ENCODE assay signal across 19 cellular contexts in genomic region chr11:121334973-121335711, GRCh38. TPM values are rescaled to one million over a fixed set of nuclear protein-coding genes. Genes with fewer than 3 reads are reported as not detected.
DNase-seq lines count a peak whose midpoint lies in the region; ATAC-seq, FAIRE-seq and TF ChIP-seq lines count a peak whose summit lies in the region.
"Had no signal": no experiment of that assay in that cellular context is flagged by ENCODE, and none has a peak within 500 bp of the region (broad histone marks: within the 10 kb centered on the region; RNA-seq: fewer than 3 reads in every experiment).

No MANE protein-coding gene starts in this region.

- no peak for TF ChIP-seq EP300 in H1 (IDR thresholded peaks at IDR 0.05; ENCODE audit: borderline replicate concordance in 1 of 2, low read depth in 2 of 2, low read length in 2 of 2)

- H4K20me1 ChIP-seq in H1 (replicated peaks in 1 of 2; ENCODE audit: control insufficient read depth in 1 of 2, insufficient read depth in 2 of 2, low read length in 2 of 2), result no peaks in the 10 kb centered on the region

- no peak overlapping the region for H3K27ac ChIP-seq in H1 (ENCODE audit: low read depth, low read length)
- H3K27ac ChIP-seq in CD4-positive, alpha-beta memory T cell (ENCODE audit: low read depth, low read length), result no peak overlapping the region
- H3K27ac ChIP-seq: heart left ventricle, sigmoid colon had no signal

- no peak for TF ChIP-seq POLR2A in H1 (IDR thresholded peaks at IDR 0.05; ENCODE audit: control extremely low read depth in 1 of 2, low read depth in 2 of 2, low read length in 2 of 2)

- no peaks in the 10 kb centered on the region for H3K27me3 ChIP-seq in H1 (replicated peaks in 1 of 4; ENCODE audit: control insufficient read depth in 3 of 4, extremely low read depth in 1 of 4, insufficient read depth in 3 of 4, low read length in 3 of 4)
- no peaks in the 10 kb centered on the region for H3K27me3 ChIP-seq in CD4-positive, alpha-beta memory T cell (ENCODE audit: insufficient read depth, low read length)
- H3K27me3 ChIP-seq: sigmoid colon had no signal

- no peaks in the 10 kb centered on the region for H3K23me2 ChIP-seq in H1 (ENCODE audit: low read depth, low read length)

- H3K4me3 ChIP-seq in H1 (ENCODE audit: extremely low read depth in 1 of 4, insufficient read depth in 2 of 4, low read depth in 3 of 4, low read length in 4 of 4), result no peak overlapping the region
- no peak overlapping the region for H3K4me3 ChIP-seq in CD4-positive, alpha-beta memory T cell (ENCODE audit: low read length in 2 of 2)
- H3K4me3 ChIP-seq: heart left ventricle, sigmoid colon had no signal

- H3K9ac ChIP-seq in H1 (replicated peaks in 1 of 4; ENCODE audit: extremely low read depth in 1 of 4, low read depth in 3 of 4, low read length in 3 of 4), result no peak overlapping the region

- H2BK120ac ChIP-seq in H1 (replicated peaks; ENCODE audit: low read depth, low read length), result no peak overlapping the region

- H3K9me3 Mint-ChIP-seq in CD4-positive, alpha-beta memory T cell, result no peaks in the 10 kb centered on the region
- H3K9me3 Mint-ChIP-seq: nephron; stimulated activated naive B cell treated with anti-CD40 and anti-IgM and Interleukin-4, amounts not matched to agents 10 μg/mL and 1 μg/mL and 100 μg/mL, for 72 hours had no signal

- 83% methylated on average over 7 of the region's 7 CpGs; no CpG with 5 or more reads in 1 of the 2 experiments for WGBS in H1 (ENCODE audit: extremely low coverage in 1 of 2, insufficient coverage in 1 of 2, insufficient read length in 1 of 2, insufficient replicate concordance in 2 of 2, low coverage in 1 of 2, low lambda C conversion rate in 2 of 2, missing lambda C conversion rate in 1 of 2), 2 experiments

- DNase-seq in GM10266 (ENCODE audit: extremely low spot score), result no peak
- DNase-seq in NCI-H2227 treated with DMSO at 0.1 percent for 48 hours (lab: John Stamatoyannopoulos, UW), result peak; percentile 23
- DNase-seq in H1 (ENCODE audit: low read depth in 1 of 2, low spot score in 2 of 2), result no peak
- DNase-seq in RKO (ENCODE audit: low spot score), result no peak
- DNase-seq in CD4-positive, alpha-beta memory T cell, result no peak
- no peak for DNase-seq in islet precursor cell
- DNase-seq: activated CD8-positive, alpha-beta memory T cell treated with anti-CD3 and anti-CD28 coated beads for 24 hours; AML-193; heart left ventricle; NCI-H1417 treated with DMSO at 0.1 percent for 48 hours; NCI-H526; sigmoid colon; stimulated activated naive B cell treated with anti-CD40 and anti-IgM and Interleukin-4, amounts not matched to agents 10 μg/mL and 1 μg/mL and 100 μg/mL, for 72 hours had no signal

- no peak overlapping the region for H3K56ac ChIP-seq in H1 (replicated peaks; ENCODE audit: insufficient read length, low read depth, low read length)

- H2BK5ac ChIP-seq in H1 (ENCODE audit: low read depth, low read length), result no peak overlapping the region

- H3K27ac Mint-ChIP-seq in CD4-positive, alpha-beta memory T cell, result no peak overlapping the region
- H3K27ac Mint-ChIP-seq: nephron; stimulated activated naive B cell treated with anti-CD40 and anti-IgM and Interleukin-4, amounts not matched to agents 10 μg/mL and 1 μg/mL and 100 μg/mL, for 72 hours had no signal

- CTCF ChIA-PET in H1 (lab: Charles Lee; ENCODE audit: partially characterized antibody), result interaction anchor here (0.5 to 2.4 kb wide), 16 partner anchors 10 to 1310 kb away, joined by 3 to 8 read pairs (median 4); no protein-coding TSS in a partner anchor
- CTCF ChIA-PET in CD4-positive, alpha-beta memory T cell (lab: Charles Lee; ENCODE audit: partially characterized antibody), result interaction anchor here (1.8 kb wide), 1 partner anchor 10 kb away, joined by 7 read pairs; no protein-coding TSS in a partner anchor

- H3K36me3 ChIP-seq in H1 (ENCODE audit: control insufficient read depth in 2 of 4, insufficient read depth in 4 of 4, low read length in 3 of 4), result no peaks in the 10 kb centered on the region
- H3K36me3 ChIP-seq in CD4-positive, alpha-beta memory T cell (ENCODE audit: insufficient read depth, low read length), result no peaks in the 10 kb centered on the region
- H3K36me3 ChIP-seq: heart left ventricle, sigmoid colon had no signal

- H3K27me3 Mint-ChIP-seq in CD4-positive, alpha-beta memory T cell, result peaks cover 0 to 2% of the 10 kb centered on the region in 2 donors
- H3K27me3 Mint-ChIP-seq: stimulated activated naive B cell treated with anti-CD40 and anti-IgM and Interleukin-4, amounts not matched to agents 10 μg/mL and 1 μg/mL and 100 μg/mL, for 72 hours had no signal

- no peak overlapping the region for H3K4ac ChIP-seq in H1 (replicated peaks; ENCODE audit: insufficient read length, low read depth, low read length)

- 0 out of 4 replicates have a peak, but pooled peaks of 1 of the 2 experiments have one; percentile 12 for TF ChIP-seq RAD21 in H1 (IDR thresholded peaks at IDR 0.05 in 1 of 2, conservative IDR thresholded peaks at IDR 0.05 in 1 of 2; ENCODE audit: low read depth in 2 of 2, low read length in 2 of 2)

- H3K36me3 Mint-ChIP-seq in CD4-positive, alpha-beta memory T cell, result no peaks in the 10 kb centered on the region
- H3K36me3 Mint-ChIP-seq: brain; stimulated activated naive B cell treated with anti-CD40 and anti-IgM and Interleukin-4, amounts not matched to agents 10 μg/mL and 1 μg/mL and 100 μg/mL, for 72 hours had no signal

- H3K23ac ChIP-seq in H1 (ENCODE audit: insufficient read length), result no peak overlapping the region

- no peak overlapping the region for H2AFZ ChIP-seq in H1 (ENCODE audit: low read length)

- POLR2A ChIA-PET in H1 (lab: Charles Lee; ENCODE audit: partially characterized antibody), result no interaction called here
- POLR2A ChIA-PET in CD4-positive, alpha-beta memory T cell (lab: Charles Lee; ENCODE audit: partially characterized antibody), result interaction anchor here (1.4 to 2.0 kb wide), 2 partner anchors 115 to 116 kb away, joined by 5 to 7 read pairs; no protein-coding TSS in a partner anchor

- intact Hi-C loops in CD4-positive, alpha-beta memory T cell (cut with micrococcal nuclease), result no loop called here

- no peak overlapping the region for H3K4me3 Mint-ChIP-seq in CD4-positive, alpha-beta memory T cell
- H3K4me3 Mint-ChIP-seq: brain; nephron; stimulated activated naive B cell treated with anti-CD40 and anti-IgM and Interleukin-4, amounts not matched to agents 10 μg/mL and 1 μg/mL and 100 μg/mL, for 72 hours had no signal

- no peaks in the 10 kb centered on the region for H3K79me2 ChIP-seq in H1 (ENCODE audit: control insufficient read depth in 1 of 2, insufficient read depth in 2 of 2, low read length in 2 of 2)

- H3K4me2 ChIP-seq in H1 (ENCODE audit: insufficient read depth in 1 of 2, low read depth in 2 of 2, low read length in 2 of 2), result no peak overlapping the region

- no peak overlapping the region for H2BK12ac ChIP-seq in H1 (ENCODE audit: low read depth, low read length)

- H3K79me1 ChIP-seq in H1 (ENCODE audit: low read depth, low read length), result no peaks in the 10 kb centered on the region

- no peak for ATAC-seq in GM19467 (IDR thresholded peaks at IDR 0.05; ENCODE audit: unreplicated experiment)
- ATAC-seq: heart left ventricle, left lobe of liver had no signal

- no peak overlapping the region for H2BK15ac ChIP-seq in H1 (ENCODE audit: low read length)

- no peak overlapping the region for H2AK5ac ChIP-seq in H1 (ENCODE audit: low read depth, low read length)

- peaks cover 9 to 15% (median 13%) of the 10 kb centered on the region in 4 donors for H3K4me1 Mint-ChIP-seq in CD4-positive, alpha-beta memory T cell

- H3K18ac ChIP-seq in H1 (ENCODE audit: extremely low read depth, low read length), result no peak overlapping the region

- TF ChIP-seq CTCF in GM10266 (IDR thresholded peaks at IDR 0.05; ENCODE audit: control insufficient read depth, insufficient read depth, low read depth, missing control alignments), result peak; percentile 4
- TF ChIP-seq CTCF in H1 (IDR thresholded peaks at IDR 0.05; ENCODE audit: control extremely low read depth in 1 of 3, insufficient read depth in 1 of 3, low read depth in 1 of 3, low read length in 3 of 3), result 0 out of 4 replicates have a peak, but pooled peaks of 1 of the 3 experiments have one; percentile 7

- H4K5ac ChIP-seq in H1 (ENCODE audit: insufficient read length, low read depth, low read length), result no peak overlapping the region

- H4K8ac ChIP-seq in H1 (ENCODE audit: extremely low read depth, insufficient read depth, low read length), result peak overlapping the region; percentile 46; the same call in 1 of the 2 replicates

- no peak overlapping the region for H3K14ac ChIP-seq in H1 (ENCODE audit: insufficient read length)

- H4K91ac ChIP-seq in H1 (replicated peaks; ENCODE audit: insufficient read length, low read length), result no peak overlapping the region

- no peaks in the 10 kb centered on the region for H3K9me3 ChIP-seq in H1 (ENCODE audit: insufficient read depth in 2 of 2, low read depth in 1 of 2, low read length in 1 of 2)
- no peaks in the 10 kb centered on the region for H3K9me3 ChIP-seq in CD4-positive, alpha-beta memory T cell (ENCODE audit: control insufficient read depth in 1 of 2, low read length in 2 of 2)
- H3K9me3 ChIP-seq: heart left ventricle, sigmoid colon had no signal

- H3K4me1 ChIP-seq in H1 (replicated peaks in 1 of 4; ENCODE audit: control insufficient read depth in 3 of 4, insufficient read depth in 4 of 4, low read length in 3 of 4), result no peaks in the 10 kb centered on the region
- H3K4me1 ChIP-seq in CD4-positive, alpha-beta memory T cell (ENCODE audit: insufficient read depth, low read length), result no peaks in the 10 kb centered on the region
- H3K4me1 ChIP-seq: sigmoid colon had no signal

- H2BK20ac ChIP-seq in H1 (ENCODE audit: low read length), result no peak overlapping the region

- FAIRE-seq in A204.1 (lab: Jason Lieb, UNC) (peak; percentile 11), H1 (lab: Jason Lieb, UNC) (no peak)
- FAIRE-seq: endometrium had no signal

TF ChIP-seq in H1, 55 proteins besides CTCF, POLR2A, EP300 and RAD21 (continues in another document):
- no peak for TF ChIP-seq RBBP5 (IDR thresholded peaks at IDR 0.05; ENCODE audit: borderline replicate concordance, low read depth, low read length)
- no peak for TF ChIP-seq FOSL1 (IDR thresholded peaks at IDR 0.05; ENCODE audit: insufficient read depth, low read depth, low read length)
- no peak for TF ChIP-seq BACH1 (IDR thresholded peaks at IDR 0.05; ENCODE audit: low read length)
- no peak for TF ChIP-seq CHD1 (IDR thresholded peaks at IDR 0.05; ENCODE audit: low read depth, low read length)

RNA-seq across cellular contexts. Expression of gene SC5D, which starts 42.6 kb away (rescaled TPM):
- total RNA-seq in H1 (2021; fragmentation: NEBNext Ultra II Directional; extraction: Animal tissue kit (Norgen Biotek cat#: 25700)), result 71.4 and 73.9 TPM in 2 replicates
- polyA plus RNA-seq in H1 (2011; rRNA removed), result 44.7 and 90.3 TPM in 2 replicates
- 75.4 TPM for polyA plus RNA-seq in H1 (2011; cell fraction: cytosol; rRNA removed)
- polyA plus RNA-seq in H1 (2011; cell fraction: nucleus; rRNA removed), result 92.3 TPM
- polyA plus RNA-seq in H1 (2012, experiment 1 of 2), result 69.2 to 167 TPM (median 86.3 TPM) in 4 replicates
- 14.1 TPM for polyA plus RNA-seq in H1 (2012, experiment 2 of 2)
- polyA plus RNA-seq in H1 (2013, experiment 1 of 2), result 208 TPM
- 224 TPM for polyA plus RNA-seq in H1 (2013, experiment 2 of 2)
- polyA minus RNA-seq in H1 (2011; rRNA and poly(A)+ RNA removed), result 183 and 296 TPM in 2 replicates
- 105 TPM for polyA minus RNA-seq in H1 (2011; cell fraction: cytosol; rRNA and poly(A)+ RNA removed)
- polyA minus RNA-seq in H1 (2011; cell fraction: nucleus; rRNA and poly(A)+ RNA removed), result 174 TPM
- 10 to 100 TPM; 27.4 to 28.7 TPM for total RNA-seq in CD4-positive, alpha-beta memory T cell
- polyA plus RNA-seq in CD4-positive, alpha-beta memory T cell, result 10 to 100 TPM in 1 of 2 donors, 1 to 10 TPM in 1; 8.2 to 16.5 TPM
